In the genomic region with DNA sequence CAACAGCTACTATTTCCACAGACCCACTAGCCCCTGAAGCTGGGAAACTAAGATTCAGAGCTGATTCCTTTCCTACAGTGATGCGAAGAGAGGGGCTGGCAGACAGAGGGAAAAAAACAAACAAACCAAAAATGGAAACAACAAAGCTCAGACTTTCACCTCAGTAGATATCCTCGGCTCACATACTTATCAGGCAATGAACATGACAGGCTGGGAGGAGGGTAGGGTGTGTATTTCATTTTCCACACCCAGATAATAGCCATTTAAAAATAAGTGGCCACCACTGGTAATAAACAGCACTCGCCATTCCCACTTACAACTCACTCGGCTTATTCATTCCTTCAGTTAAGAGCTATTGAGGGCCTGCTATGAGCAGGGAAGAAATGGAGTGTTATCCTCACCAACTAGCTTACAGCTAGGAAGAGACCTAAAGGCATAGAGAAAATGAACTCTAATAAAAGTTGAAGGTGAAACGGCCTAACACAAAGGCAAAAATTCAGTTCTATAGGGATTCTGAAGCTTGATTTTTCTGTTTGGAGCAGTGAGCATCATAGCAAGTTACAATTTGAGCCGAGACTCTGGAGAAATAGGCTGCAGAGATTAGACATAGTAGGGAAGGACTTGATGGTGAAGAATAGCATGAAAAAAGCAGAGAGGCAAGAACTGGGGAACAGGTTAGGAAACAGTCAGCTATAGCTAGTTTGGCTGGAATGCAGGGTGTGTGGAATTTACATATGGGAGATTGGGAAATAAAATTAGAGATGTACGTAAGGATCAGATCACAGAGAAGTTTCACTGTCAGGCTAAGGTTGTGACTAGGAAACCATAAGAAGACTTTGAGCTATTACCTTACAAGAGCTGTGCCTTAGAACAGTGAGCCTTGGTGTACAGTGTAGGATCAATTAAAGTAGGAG, we compare ENCODE assay signal across 2 cellular contexts.
A peak's percentile ranks its signal among the peaks of the same experiment; 100 is the strongest.
TF ChIP-seq lines count a peak whose summit lies in the region.

No MANE protein-coding gene starts in this region.

TF ChIP-seq in GM12878, 131 proteins besides CTCF, POLR2A, EP300 and RAD21:
- TF ChIP-seq FOXK2 (IDR thresholded peaks at IDR 0.05) (0 out of 2 replicates have a peak, but pooled peaks have one; percentile 8), SMAD1 (IDR thresholded peaks at IDR 0.05; ENCODE audit: low read depth, partially characterized antibody) (no peak)

TF ChIP-seq in HepG2, 621 proteins besides CTCF, POLR2A, EP300 and RAD21 (continues in another document):
- TF ChIP-seq, protein P1, sequence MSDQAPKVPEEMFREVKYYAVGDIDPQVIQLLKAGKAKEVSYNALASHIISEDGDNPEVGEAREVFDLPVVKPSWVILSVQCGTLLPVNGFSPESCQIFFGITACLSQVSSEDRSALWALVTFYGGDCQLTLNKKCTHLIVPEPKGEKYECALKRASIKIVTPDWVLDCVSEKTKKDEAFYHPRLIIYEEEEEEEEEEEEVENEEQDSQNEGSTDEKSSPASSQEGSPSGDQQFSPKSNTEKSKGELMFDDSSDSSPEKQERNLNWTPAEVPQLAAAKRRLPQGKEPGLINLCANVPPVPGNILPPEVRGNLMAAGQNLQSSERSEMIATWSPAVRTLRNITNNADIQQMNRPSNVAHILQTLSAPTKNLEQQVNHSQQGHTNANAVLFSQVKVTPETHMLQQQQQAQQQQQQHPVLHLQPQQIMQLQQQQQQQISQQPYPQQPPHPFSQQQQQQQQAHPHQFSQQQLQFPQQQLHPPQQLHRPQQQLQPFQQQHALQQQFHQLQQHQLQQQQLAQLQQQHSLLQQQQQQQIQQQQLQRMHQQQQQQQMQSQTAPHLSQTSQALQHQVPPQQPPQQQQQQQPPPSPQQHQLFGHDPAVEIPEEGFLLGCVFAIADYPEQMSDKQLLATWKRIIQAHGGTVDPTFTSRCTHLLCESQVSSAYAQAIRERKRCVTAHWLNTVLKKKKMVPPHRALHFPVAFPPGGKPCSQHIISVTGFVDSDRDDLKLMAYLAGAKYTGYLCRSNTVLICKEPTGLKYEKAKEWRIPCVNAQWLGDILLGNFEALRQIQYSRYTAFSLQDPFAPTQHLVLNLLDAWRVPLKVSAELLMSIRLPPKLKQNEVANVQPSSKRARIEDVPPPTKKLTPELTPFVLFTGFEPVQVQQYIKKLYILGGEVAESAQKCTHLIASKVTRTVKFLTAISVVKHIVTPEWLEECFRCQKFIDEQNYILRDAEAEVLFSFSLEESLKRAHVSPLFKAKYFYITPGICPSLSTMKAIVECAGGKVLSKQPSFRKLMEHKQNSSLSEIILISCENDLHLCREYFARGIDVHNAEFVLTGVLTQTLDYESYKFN (CRISPR knock-in tag; conservative IDR thresholded peaks at IDR 0.05) = peak; percentile 77
- TF ChIP-seq NRL (CRISPR knock-in tag; IDR thresholded peaks at IDR 0.05; ENCODE audit: borderline replicate concordance) (no peak), JUND (CRISPR knock-in tag; IDR thresholded peaks at IDR 0.05) (no peak), ZNF614 (CRISPR knock-in tag; IDR thresholded peaks at IDR 0.05; ENCODE audit: borderline replicate concordance) (no peak; the same call in 1 of the 2 replicates), RFX1 (IDR thresholded peaks at IDR 0.05) (no peak), DPF2 (CRISPR knock-in tag; IDR thresholded peaks at IDR 0.05; ENCODE audit: borderline replicate concordance, low read depth) (no peak), ZNF737 (CRISPR knock-in tag; IDR thresholded peaks at IDR 0.05; ENCODE audit: borderline replicate concordance) (no peak), ZNF337 (CRISPR knock-in tag; IDR thresholded peaks at IDR 0.05; ENCODE audit: borderline replicate concordance, low read depth) (no peak), ZFYVE20 (CRISPR knock-in tag; IDR thresholded peaks at IDR 0.05; ENCODE audit: borderline replicate concordance, low read depth) (no peak), MAF1 (CRISPR knock-in tag; IDR thresholded peaks at IDR 0.05; ENCODE audit: borderline replicate concordance) (no peak; the same call in 1 of the 2 replicates), ZKSCAN8 (CRISPR knock-in tag; IDR thresholded peaks at IDR 0.05; ENCODE audit: borderline replicate concordance) (0 out of 2 replicates have a peak, but pooled peaks have one; percentile 19), SALL1 (CRISPR knock-in tag; IDR thresholded peaks at IDR 0.05) (peak; percentile 30; the same call in 1 of the 2 replicates), NFYB (CRISPR knock-in tag; IDR thresholded peaks at IDR 0.05) (no peak), KAT8 (CRISPR knock-in tag; IDR thresholded peaks at IDR 0.05) (0 out of 2 replicates have a peak, but pooled peaks have one; percentile 32), KLF16 (CRISPR knock-in tag; IDR thresholded peaks at IDR 0.05) (no peak; a peak in 1 of 4 replicates), AGO2 (optimal IDR thresholded peaks at IDR 0.05; ENCODE audit: low read depth, low read length) (no peak), ZNF724P (CRISPR knock-in tag; IDR thresholded peaks at IDR 0.05; ENCODE audit: borderline replicate concordance) (no peak)
- TF ChIP-seq, protein P2, sequence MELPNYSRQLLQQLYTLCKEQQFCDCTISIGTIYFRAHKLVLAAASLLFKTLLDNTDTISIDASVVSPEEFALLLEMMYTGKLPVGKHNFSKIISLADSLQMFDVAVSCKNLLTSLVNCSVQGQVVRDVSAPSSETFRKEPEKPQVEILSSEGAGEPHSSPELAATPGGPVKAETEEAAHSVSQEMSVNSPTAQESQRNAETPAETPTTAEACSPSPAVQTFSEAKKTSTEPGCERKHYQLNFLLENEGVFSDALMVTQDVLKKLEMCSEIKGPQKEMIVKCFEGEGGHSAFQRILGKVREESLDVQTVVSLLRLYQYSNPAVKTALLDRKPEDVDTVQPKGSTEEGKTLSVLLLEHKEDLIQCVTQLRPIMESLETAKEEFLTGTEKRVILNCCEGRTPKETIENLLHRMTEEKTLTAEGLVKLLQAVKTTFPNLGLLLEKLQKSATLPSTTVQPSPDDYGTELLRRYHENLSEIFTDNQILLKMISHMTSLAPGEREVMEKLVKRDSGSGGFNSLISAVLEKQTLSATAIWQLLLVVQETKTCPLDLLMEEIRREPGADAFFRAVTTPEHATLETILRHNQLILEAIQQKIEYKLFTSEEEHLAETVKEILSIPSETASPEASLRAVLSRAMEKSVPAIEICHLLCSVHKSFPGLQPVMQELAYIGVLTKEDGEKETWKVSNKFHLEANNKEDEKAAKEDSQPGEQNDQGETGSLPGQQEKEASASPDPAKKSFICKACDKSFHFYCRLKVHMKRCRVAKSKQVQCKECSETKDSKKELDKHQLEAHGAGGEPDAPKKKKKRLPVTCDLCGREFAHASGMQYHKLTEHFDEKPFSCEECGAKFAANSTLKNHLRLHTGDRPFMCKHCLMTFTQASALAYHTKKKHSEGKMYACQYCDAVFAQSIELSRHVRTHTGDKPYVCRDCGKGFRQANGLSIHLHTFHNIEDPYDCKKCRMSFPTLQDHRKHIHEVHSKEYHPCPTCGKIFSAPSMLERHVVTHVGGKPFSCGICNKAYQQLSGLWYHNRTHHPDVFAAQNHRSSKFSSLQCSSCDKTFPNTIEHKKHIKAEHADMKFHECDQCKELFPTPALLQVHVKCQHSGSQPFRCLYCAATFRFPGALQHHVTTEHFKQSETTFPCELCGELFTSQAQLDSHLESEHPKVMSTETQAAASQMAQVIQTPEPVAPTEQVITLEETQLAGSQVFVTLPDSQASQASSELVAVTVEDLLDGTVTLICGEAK (IDR thresholded peaks at IDR 0.05) = no peak
- TF ChIP-seq, protein P2 (CRISPR knock-in tag; IDR thresholded peaks at IDR 0.05) = no peak; the same call in 1 of the 2 replicates
- TF ChIP-seq, protein P3, sequence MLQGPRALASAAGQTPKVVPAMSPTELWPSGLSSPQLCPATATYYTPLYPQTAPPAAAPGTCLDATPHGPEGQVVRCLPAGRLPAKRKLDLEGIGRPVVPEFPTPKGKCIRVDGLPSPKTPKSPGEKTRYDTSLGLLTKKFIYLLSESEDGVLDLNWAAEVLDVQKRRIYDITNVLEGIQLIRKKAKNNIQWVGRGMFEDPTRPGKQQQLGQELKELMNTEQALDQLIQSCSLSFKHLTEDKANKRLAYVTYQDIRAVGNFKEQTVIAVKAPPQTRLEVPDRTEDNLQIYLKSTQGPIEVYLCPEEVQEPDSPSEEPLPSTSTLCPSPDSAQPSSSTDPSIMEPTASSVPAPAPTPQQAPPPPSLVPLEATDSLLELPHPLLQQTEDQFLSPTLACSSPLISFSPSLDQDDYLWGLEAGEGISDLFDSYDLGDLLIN (CRISPR knock-in tag; IDR thresholded peaks at IDR 0.05; ENCODE audit: borderline replicate concordance) = no peak
- TF ChIP-seq, protein P4, sequence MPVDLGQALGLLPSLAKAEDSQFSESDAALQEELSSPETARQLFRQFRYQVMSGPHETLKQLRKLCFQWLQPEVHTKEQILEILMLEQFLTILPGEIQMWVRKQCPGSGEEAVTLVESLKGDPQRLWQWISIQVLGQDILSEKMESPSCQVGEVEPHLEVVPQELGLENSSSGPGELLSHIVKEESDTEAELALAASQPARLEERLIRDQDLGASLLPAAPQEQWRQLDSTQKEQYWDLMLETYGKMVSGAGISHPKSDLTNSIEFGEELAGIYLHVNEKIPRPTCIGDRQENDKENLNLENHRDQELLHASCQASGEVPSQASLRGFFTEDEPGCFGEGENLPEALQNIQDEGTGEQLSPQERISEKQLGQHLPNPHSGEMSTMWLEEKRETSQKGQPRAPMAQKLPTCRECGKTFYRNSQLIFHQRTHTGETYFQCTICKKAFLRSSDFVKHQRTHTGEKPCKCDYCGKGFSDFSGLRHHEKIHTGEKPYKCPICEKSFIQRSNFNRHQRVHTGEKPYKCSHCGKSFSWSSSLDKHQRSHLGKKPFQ (CRISPR knock-in tag; IDR thresholded peaks at IDR 0.05; ENCODE audit: insufficient replicate concordance) = peak; percentile 1
- TF ChIP-seq, protein P5, sequence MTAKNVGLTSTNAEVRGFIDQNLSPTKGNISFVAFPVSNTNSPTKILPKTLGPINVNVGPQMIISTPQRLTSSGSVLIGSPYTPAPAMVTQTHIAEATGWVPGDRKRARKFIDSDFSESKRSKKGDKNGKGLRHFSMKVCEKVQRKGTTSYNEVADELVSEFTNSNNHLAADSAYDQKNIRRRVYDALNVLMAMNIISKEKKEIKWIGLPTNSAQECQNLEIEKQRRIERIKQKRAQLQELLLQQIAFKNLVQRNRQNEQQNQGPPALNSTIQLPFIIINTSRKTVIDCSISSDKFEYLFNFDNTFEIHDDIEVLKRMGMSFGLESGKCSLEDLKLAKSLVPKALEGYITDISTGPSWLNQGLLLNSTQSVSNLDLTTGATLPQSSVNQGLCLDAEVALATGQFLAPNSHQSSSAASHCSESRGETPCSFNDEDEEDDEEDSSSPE (CRISPR knock-in tag; IDR thresholded peaks at IDR 0.05) = peak; percentile 24; the same call in 1 of the 2 replicates
- TF ChIP-seq, protein P6, sequence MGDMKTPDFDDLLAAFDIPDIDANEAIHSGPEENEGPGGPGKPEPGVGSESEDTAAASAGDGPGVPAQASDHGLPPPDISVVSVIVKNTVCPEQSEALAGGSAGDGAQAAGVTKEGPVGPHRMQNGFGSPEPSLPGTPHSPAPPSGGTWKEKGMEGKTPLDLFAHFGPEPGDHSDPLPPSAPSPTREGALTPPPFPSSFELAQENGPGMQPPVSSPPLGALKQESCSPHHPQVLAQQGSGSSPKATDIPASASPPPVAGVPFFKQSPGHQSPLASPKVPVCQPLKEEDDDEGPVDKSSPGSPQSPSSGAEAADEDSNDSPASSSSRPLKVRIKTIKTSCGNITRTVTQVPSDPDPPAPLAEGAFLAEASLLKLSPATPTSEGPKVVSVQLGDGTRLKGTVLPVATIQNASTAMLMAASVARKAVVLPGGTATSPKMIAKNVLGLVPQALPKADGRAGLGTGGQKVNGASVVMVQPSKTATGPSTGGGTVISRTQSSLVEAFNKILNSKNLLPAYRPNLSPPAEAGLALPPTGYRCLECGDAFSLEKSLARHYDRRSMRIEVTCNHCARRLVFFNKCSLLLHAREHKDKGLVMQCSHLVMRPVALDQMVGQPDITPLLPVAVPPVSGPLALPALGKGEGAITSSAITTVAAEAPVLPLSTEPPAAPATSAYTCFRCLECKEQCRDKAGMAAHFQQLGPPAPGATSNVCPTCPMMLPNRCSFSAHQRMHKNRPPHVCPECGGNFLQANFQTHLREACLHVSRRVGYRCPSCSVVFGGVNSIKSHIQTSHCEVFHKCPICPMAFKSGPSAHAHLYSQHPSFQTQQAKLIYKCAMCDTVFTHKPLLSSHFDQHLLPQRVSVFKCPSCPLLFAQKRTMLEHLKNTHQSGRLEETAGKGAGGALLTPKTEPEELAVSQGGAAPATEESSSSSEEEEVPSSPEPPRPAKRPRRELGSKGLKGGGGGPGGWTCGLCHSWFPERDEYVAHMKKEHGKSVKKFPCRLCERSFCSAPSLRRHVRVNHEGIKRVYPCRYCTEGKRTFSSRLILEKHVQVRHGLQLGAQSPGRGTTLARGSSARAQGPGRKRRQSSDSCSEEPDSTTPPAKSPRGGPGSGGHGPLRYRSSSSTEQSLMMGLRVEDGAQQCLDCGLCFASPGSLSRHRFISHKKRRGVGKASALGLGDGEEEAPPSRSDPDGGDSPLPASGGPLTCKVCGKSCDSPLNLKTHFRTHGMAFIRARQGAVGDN (CRISPR knock-in tag; IDR thresholded peaks at IDR 0.05) = no peak
- TF ChIP-seq, protein P7, sequence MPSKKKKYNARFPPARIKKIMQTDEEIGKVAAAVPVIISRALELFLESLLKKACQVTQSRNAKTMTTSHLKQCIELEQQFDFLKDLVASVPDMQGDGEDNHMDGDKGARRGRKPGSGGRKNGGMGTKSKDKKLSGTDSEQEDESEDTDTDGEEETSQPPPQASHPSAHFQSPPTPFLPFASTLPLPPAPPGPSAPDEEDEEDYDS (CRISPR knock-in tag; IDR thresholded peaks at IDR 0.05) = peak; percentile 31
